Comparison of ENCODE assay signal across 8 cellular contexts in the genomic region with DNA sequence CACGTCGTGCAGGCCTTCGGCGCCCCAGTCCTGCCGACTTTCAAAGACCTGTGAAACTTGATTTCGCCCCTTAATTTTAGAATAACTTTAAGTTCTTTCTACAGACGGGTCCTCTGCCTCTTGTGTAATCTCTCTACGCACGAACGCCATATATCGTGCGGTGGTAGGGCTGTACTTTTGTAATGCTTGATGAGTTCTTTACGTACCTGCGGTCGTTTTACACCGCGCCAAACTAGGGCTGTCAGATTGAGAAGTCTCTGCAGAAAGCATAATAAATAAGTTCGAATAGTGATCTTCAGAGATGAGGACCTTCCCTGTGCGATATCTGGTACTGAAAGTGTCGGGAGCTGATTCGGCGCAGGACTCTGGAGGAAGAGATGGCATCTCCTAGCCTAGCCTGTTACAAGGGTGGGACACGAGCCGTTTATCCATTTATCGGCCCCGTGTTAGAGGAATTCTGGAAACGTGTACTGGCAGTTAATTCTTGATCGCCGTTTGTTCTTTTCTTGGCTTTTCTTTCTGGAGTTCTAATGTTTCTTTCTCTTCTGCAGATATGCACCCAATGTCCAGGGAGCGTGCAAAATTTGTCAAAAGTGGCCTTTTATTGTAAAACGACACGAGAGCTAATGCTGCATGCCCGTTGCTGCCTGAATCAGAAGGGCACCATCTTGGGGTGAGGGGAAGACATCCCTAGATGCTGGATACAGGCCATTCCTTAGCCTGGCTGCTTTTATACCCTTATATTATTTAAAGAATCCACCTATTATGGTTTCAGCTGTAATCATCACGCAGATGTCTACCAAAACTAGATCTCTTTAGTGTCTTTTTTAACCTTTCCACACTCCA. TPM values are rescaled to one million over a fixed set of nuclear protein-coding genes. Genes with fewer than 3 reads are reported as not detected.
DNase-seq lines count a peak whose midpoint lies in the region; ATAC-seq and TF ChIP-seq lines count a peak whose summit lies in the region.

No MANE protein-coding gene starts in this region.

- intact Hi-C loops in left ventricle myocardium superior (cut with micrococcal nuclease) (no loop called here), gastrocnemius medialis (cut with DNase I; ENCODE audit: low total_unique reads) (loop anchor here (1.0 to 10.0 kb wide), 5 partner anchors 69 to 272 kb away; a partner anchor contains a TSS)

- H3K36me3 ChIP-seq in gastrocnemius medialis: peaks cover 0 to 33% of the 10 kb centered on the region in 2 donors

- H3K27ac ChIP-seq in gastrocnemius medialis: peak overlapping the region; percentile 94 to 99 (median 98)

- no peak for TF ChIP-seq POLR2A in gastrocnemius medialis (IDR thresholded peaks at IDR 0.05)

- peaks cover 15 to 24% of the 10 kb centered on the region in 2 donors for H3K4me1 ChIP-seq in gastrocnemius medialis

- DNase-seq in SIG-M5 treated with dmso at 0.1 percent for 504 hours (lab: John Stamatoyannopoulos, UW; ENCODE audit: unreplicated experiment): peak; percentile 70
- DNase-seq in SIG-M5 (lab: John Stamatoyannopoulos, UW): no peak
- peak; percentile 37 for DNase-seq in NOMO-1 treated with dmso at 0.1 percent for 144 hours (lab: John Stamatoyannopoulos, UW; ENCODE audit: unreplicated experiment)
- no peak for DNase-seq in activated naive CD4-positive, alpha-beta T cell treated with anti-CD3 and anti-CD28 coated beads, Interleukin-2, amount 50 U/mL, for 72 hours (ENCODE audit: low spot score in 2 of 2)
- no peak for DNase-seq in left ventricle myocardium superior
- no peak for DNase-seq in gastrocnemius medialis
- DNase-seq in D341Med (ENCODE audit: low spot score): no peak

- ATAC-seq in HG02870 (IDR thresholded peaks at IDR 0.05; ENCODE audit: unreplicated experiment): peak; percentile 16
- ATAC-seq in activated naive CD4-positive, alpha-beta T cell treated with anti-CD3 and anti-CD28 coated beads, Interleukin-2, amount 50 U/mL, for 72 hours: peak; percentile 9 to 25
- peak; percentile 8 for ATAC-seq in left ventricle myocardium superior
- peak; percentile 55 for ATAC-seq in gastrocnemius medialis

- no peaks in the 10 kb centered on the region for H3K9me3 ChIP-seq in gastrocnemius medialis

- TF ChIP-seq CTCF in gastrocnemius medialis (IDR thresholded peaks at IDR 0.05 in 4 of 5, conservative IDR thresholded peaks at IDR 0.05 in 1 of 5): no peak

- in situ Hi-C loops in gastrocnemius medialis (cut with MboI; ENCODE audit: low sequenced_read_pairs in 4 of 4): loop anchor here in 1 of 4 donors (25.0 kb wide), 1 partner anchor 251 kb away; a partner anchor contains a TSS

- peak overlapping the region; percentile 97 to 98 for H3K27ac Mint-ChIP-seq in activated naive CD4-positive, alpha-beta T cell treated with anti-CD3 and anti-CD28 coated beads, Interleukin-2, amount 50 U/mL, for 72 hours

- peak overlapping the region; percentile 83 to 94 (median 87) for H3K4me3 ChIP-seq in gastrocnemius medialis

- no peaks in the 10 kb centered on the region for H3K9me3 Mint-ChIP-seq in activated naive CD4-positive, alpha-beta T cell treated with anti-CD3 and anti-CD28 coated beads, Interleukin-2, amount 50 U/mL, for 72 hours

- peaks cover 34 to 44% of the 10 kb centered on the region in 2 donors for H3K36me3 Mint-ChIP-seq in activated naive CD4-positive, alpha-beta T cell treated with anti-CD3 and anti-CD28 coated beads, Interleukin-2, amount 50 U/mL, for 72 hours

- no peaks in the 10 kb centered on the region for H3K27me3 ChIP-seq in gastrocnemius medialis

RNA-seq across cellular contexts. Expression of a gene that starts 0.8 kb away (rescaled TPM):
- total RNA-seq in activated naive CD4-positive, alpha-beta T cell treated with anti-CD3 and anti-CD28 coated beads, Interleukin-2, amount 50 U/mL, for 72 hours: 10 to 100 TPM; 40.7 to 42.0 TPM
- total RNA-seq in left ventricle myocardium superior (13.3 TPM), gastrocnemius medialis (10 to 100 TPM; 19.0 to 46.5 (median 32.5) TPM)

RNA-seq across cellular contexts. Expression of a gene that starts 1.0 kb away (rescaled TPM):
- total RNA-seq in activated naive CD4-positive, alpha-beta T cell treated with anti-CD3 and anti-CD28 coated beads, Interleukin-2, amount 50 U/mL, for 72 hours: 10 to 100 TPM; 58.8 to 59.1 TPM
- total RNA-seq in left ventricle myocardium superior (112 TPM), gastrocnemius medialis (100 to 1,000 TPM; 131 to 203 (median 171) TPM)

RNA-seq across cellular contexts. Expression of a gene that starts 4.3 kb away (rescaled TPM):
- total RNA-seq in activated naive CD4-positive, alpha-beta T cell treated with anti-CD3 and anti-CD28 coated beads, Interleukin-2, amount 50 U/mL, for 72 hours: 10 to 100 TPM; 85.2 to 86.3 TPM
- total RNA-seq in left ventricle myocardium superior (8.5 TPM), gastrocnemius medialis (10 to 100 TPM in 1 of 4 donors, 1 to 10 TPM in 3; 2.7 to 10.2 (median 7.1) TPM)

RNA-seq across cellular contexts. Expression of a gene that starts 50.0 kb away (rescaled TPM):
- total RNA-seq in activated naive CD4-positive, alpha-beta T cell treated with anti-CD3 and anti-CD28 coated beads, Interleukin-2, amount 50 U/mL, for 72 hours: under 1 TPM; 0.68 to 0.88 TPM
- total RNA-seq in left ventricle myocardium superior (9.4 TPM), gastrocnemius medialis (under 1 TPM in 1 of 4 donors, not detected in 3; 0.20 TPM)

Comparison
In these comparisons a context has a peak if more than half of its experiments do, and no peak if none do; other contexts are left out.
1. DNase-seq: peak in SIG-M5 treated with dmso at 0.1 percent for 504 hours (single experiment) and NOMO-1 treated with dmso at 0.1 percent for 144 hours (single experiment); none in SIG-M5 (single experiment), activated naive CD4-positive, alpha-beta T cell treated with anti-CD3 and anti-CD28 coated beads, Interleukin-2, amount 50 U/mL, for 72 hours (0 of 2), left ventricle myocardium superior (single experiment), gastrocnemius medialis (0 of 2) and D341Med (single experiment).
2. Peak in every context shown above with its lines, with median percentiles within 50 percentile points of each other: ATAC-seq.